16 cellular contexts compared by ENCODE assay signal in the genomic region with DNA sequence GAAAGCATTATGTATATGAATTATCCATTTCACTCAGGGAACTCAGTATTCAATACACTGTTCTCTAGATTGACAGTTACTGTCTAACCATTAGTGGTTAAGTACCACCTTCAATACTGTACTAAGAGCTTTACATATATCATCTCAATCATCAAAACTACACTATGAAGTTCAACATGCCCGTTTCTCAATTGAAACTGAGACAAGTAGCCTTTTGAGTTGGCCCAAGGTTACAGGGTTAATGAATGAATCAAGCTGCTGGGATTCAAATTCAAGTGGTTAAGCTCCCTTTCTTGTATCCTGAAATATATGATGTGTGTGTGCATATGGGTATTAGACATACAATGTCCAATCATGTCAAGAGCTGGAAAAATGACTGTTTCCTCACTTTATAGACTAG. TPM values are rescaled to one million over a fixed set of nuclear protein-coding genes. Genes with fewer than 3 reads are reported as not detected.
DNase-seq lines count a peak whose midpoint lies in the region; ATAC-seq, FAIRE-seq and TF ChIP-seq lines count a peak whose summit lies in the region.
"Had no signal": no experiment of that assay in that cellular context is flagged by ENCODE, and none has a peak within 500 bp of the region (broad histone marks: within the 10 kb centered on the region; RNA-seq: fewer than 3 reads in every experiment).

No MANE protein-coding gene starts in this region.

- no peaks in the 10 kb centered on the region for H3K9me3 ChIP-seq in neural cell (ENCODE audit: low read length)
- H3K9me3 ChIP-seq: A549, heart left ventricle, prostate gland had no signal

- DNase-seq in activated CD4-positive, alpha-beta memory T cell treated with anti-CD3 and anti-CD28 coated beads for 36 hours: no peak
- DNase-seq in activated CD4-positive, alpha-beta memory T cell treated with anti-CD3 and anti-CD28 coated beads, Interleukin-2, amount 10 ng/mL, durations not matched to agents 7 days and 5 days: no peak
- DNase-seq in H54 (ENCODE audit: insufficient read length, low spot score) (no peak), SIG-M5 (lab: John Stamatoyannopoulos, UW) (no peak), SIG-M5 treated with dmso at 0.1 percent for 504 hours (lab: John Stamatoyannopoulos, UW; ENCODE audit: unreplicated experiment) (no peak), NCI-H748 (lab: John Stamatoyannopoulos, UW; ENCODE audit: unreplicated experiment) (no peak)
- DNase-seq: DMS53, heart left ventricle, NCI-H187, PC-3 had no signal

- H4K20me1 ChIP-seq in neural cell (ENCODE audit: insufficient read depth): no peaks in the 10 kb centered on the region

- peak; percentile 62 for ATAC-seq in HG03457 (IDR thresholded peaks at IDR 0.05; ENCODE audit: unreplicated experiment)
- ATAC-seq: A549, heart left ventricle, PC-3 had no signal

- H3F3A ChIP-seq in neural cell (ENCODE audit: insufficient read depth, low read length, poor library complexity, severe bottlenecking): peaks cover 6% of the 10 kb centered on the region

- TF ChIP-seq POLR2A in H54 (IDR thresholded peaks at IDR 0.05; ENCODE audit: low read depth, low read length): no peak

- H3K4me2 ChIP-seq in neural cell (ENCODE audit: low read length): no peak overlapping the region
- H3K4me2 ChIP-seq: A549 had no signal

- H3K36me3 ChIP-seq in neural cell (ENCODE audit: insufficient read depth, low read length): no peaks in the 10 kb centered on the region
- H3K36me3 ChIP-seq: prostate gland had no signal

- FAIRE-seq in H54 (lab: Jason Lieb, UNC): peak; percentile 65
- FAIRE-seq: A549, endometrium had no signal

- peak overlapping the region; percentile 44 for H3K27ac Mint-ChIP-seq in activated CD4-positive, alpha-beta memory T cell treated with anti-CD3 and anti-CD28 coated beads for 36 hours
- H3K27ac Mint-ChIP-seq in activated CD4-positive, alpha-beta memory T cell treated with anti-CD3 and anti-CD28 coated beads, Interleukin-2, amount 10 ng/mL, durations not matched to agents 7 days and 5 days: no peak overlapping the region

- no peaks in the 10 kb centered on the region for H3K9me3 Mint-ChIP-seq in activated CD4-positive, alpha-beta memory T cell treated with anti-CD3 and anti-CD28 coated beads for 36 hours
- H3K9me3 Mint-ChIP-seq in activated CD4-positive, alpha-beta memory T cell treated with anti-CD3 and anti-CD28 coated beads, Interleukin-2, amount 10 ng/mL, durations not matched to agents 7 days and 5 days: no peaks in the 10 kb centered on the region

- H3K4me3 Mint-ChIP-seq in activated CD4-positive, alpha-beta memory T cell treated with anti-CD3 and anti-CD28 coated beads for 36 hours: no peak overlapping the region
- H3K4me3 Mint-ChIP-seq in activated CD4-positive, alpha-beta memory T cell treated with anti-CD3 and anti-CD28 coated beads, Interleukin-2, amount 10 ng/mL, durations not matched to agents 7 days and 5 days: no peak overlapping the region

- peaks cover 51% of the 10 kb centered on the region for H3K4me1 Mint-ChIP-seq in activated CD4-positive, alpha-beta memory T cell treated with anti-CD3 and anti-CD28 coated beads for 36 hours (ENCODE audit: low read depth)
- peaks cover 48% of the 10 kb centered on the region for H3K4me1 Mint-ChIP-seq in activated CD4-positive, alpha-beta memory T cell treated with anti-CD3 and anti-CD28 coated beads, Interleukin-2, amount 10 ng/mL, durations not matched to agents 7 days and 5 days

- H3K79me2 ChIP-seq in neural cell (replicated peaks; ENCODE audit: insufficient read depth, low read length): peaks cover 32% of the 10 kb centered on the region

- TF ChIP-seq RAD21 in neural cell (conservative IDR thresholded peaks at IDR 0.05): no peak

- CTCF ChIA-PET in activated CD4-positive, alpha-beta memory T cell treated with anti-CD3 and anti-CD28 coated beads for 36 hours (lab: Charles Lee): interaction anchor here (0.6 to 0.9 kb wide), 2 partner anchors 309 to 315 kb away, joined by 3 read pairs; no protein-coding TSS in a partner anchor
- CTCF ChIA-PET in activated CD4-positive, alpha-beta memory T cell treated with anti-CD3 and anti-CD28 coated beads, Interleukin-2, amount 10 ng/mL, durations not matched to agents 7 days and 5 days (lab: Charles Lee): interaction anchor here (1.0 to 1.2 kb wide), 2 partner anchors 12 to 419 kb away, joined by 3 read pairs; no protein-coding TSS in a partner anchor

- no peaks in the 10 kb centered on the region for H3K27me3 Mint-ChIP-seq in activated CD4-positive, alpha-beta memory T cell treated with anti-CD3 and anti-CD28 coated beads for 36 hours
- no peaks in the 10 kb centered on the region for H3K27me3 Mint-ChIP-seq in activated CD4-positive, alpha-beta memory T cell treated with anti-CD3 and anti-CD28 coated beads, Interleukin-2, amount 10 ng/mL, durations not matched to agents 7 days and 5 days

- H3K27ac ChIP-seq in neural cell (ENCODE audit: low read length): peak overlapping the region; percentile 25
- H3K27ac ChIP-seq: A549, heart left ventricle, prostate gland had no signal

- H3K9me2 ChIP-seq in neural cell (ENCODE audit: insufficient read depth, low read length): no peaks in the 10 kb centered on the region

- no peaks in the 10 kb centered on the region for H3K27me3 ChIP-seq in neural cell (ENCODE audit: insufficient read depth, low read depth, low read length)
- H3K27me3 ChIP-seq: heart left ventricle had no signal

- no peak for TF ChIP-seq CTCF in neural cell (IDR thresholded peaks at IDR 0.05; ENCODE audit: poor library complexity, severe bottlenecking)

- H2AFZ ChIP-seq in neural cell (ENCODE audit: low read depth, low read length): no peak overlapping the region

- H3K9ac ChIP-seq in neural cell (ENCODE audit: low read length): no peak overlapping the region

- peak overlapping the region; percentile 16 for H3K4me3 ChIP-seq in neural cell (ENCODE audit: low read length)
- H3K4me3 ChIP-seq: A549, heart left ventricle, lung, prostate gland had no signal

- POLR2A ChIA-PET in activated CD4-positive, alpha-beta memory T cell treated with anti-CD3 and anti-CD28 coated beads for 36 hours (lab: Charles Lee): interaction anchor here (0.6 kb wide), 1 partner anchor 1535 kb away, joined by 3 read pairs; no protein-coding TSS in a partner anchor
- POLR2A ChIA-PET in activated CD4-positive, alpha-beta memory T cell treated with anti-CD3 and anti-CD28 coated beads, Interleukin-2, amount 10 ng/mL, durations not matched to agents 7 days and 5 days (lab: Charles Lee): interaction anchor here (0.8 to 1.2 kb wide), 3 partner anchors 8 to 52 kb away, joined by 3 to 4 read pairs (median 3); no protein-coding TSS in a partner anchor

- peaks cover 46% of the 10 kb centered on the region for H3K36me3 Mint-ChIP-seq in activated CD4-positive, alpha-beta memory T cell treated with anti-CD3 and anti-CD28 coated beads for 36 hours
- H3K36me3 Mint-ChIP-seq in activated CD4-positive, alpha-beta memory T cell treated with anti-CD3 and anti-CD28 coated beads, Interleukin-2, amount 10 ng/mL, durations not matched to agents 7 days and 5 days (ENCODE audit: low read depth): peaks cover 62% of the 10 kb centered on the region

- intact Hi-C loops in activated CD4-positive, alpha-beta memory T cell treated with anti-CD3 and anti-CD28 coated beads for 36 hours (cut with micrococcal nuclease): loop anchor here (10.0 kb wide), 1 partner anchor 62 kb away; no protein-coding TSS in a partner anchor

- TF ChIP-seq EP300 in neural cell (conservative IDR thresholded peaks at IDR 0.05; ENCODE audit: poor library complexity, severe bottlenecking): peak; percentile 61

TF ChIP-seq in neural cell, 6 proteins besides CTCF, POLR2A, EP300 and RAD21:
- TF ChIP-seq TAF1 (IDR thresholded peaks at IDR 0.05; ENCODE audit: low read depth) (no peak), MXI1 (conservative IDR thresholded peaks at IDR 0.05; ENCODE audit: poor library complexity, severe bottlenecking) (no peak), POLR2AphosphoS5 (IDR thresholded peaks at IDR 0.05) (peak; percentile 65), EZH2 (IDR thresholded peaks at IDR 0.05; ENCODE audit: borderline replicate concordance, insufficient read depth, low read length, poor library complexity, severe bottlenecking) (no peak)

RNA-seq across cellular contexts. Expression of gene TASOR, which starts 5.8 kb away (rescaled TPM):
- total RNA-seq in activated CD4-positive, alpha-beta memory T cell treated with anti-CD3 and anti-CD28 coated beads for 36 hours: 10 to 100 TPM; 71.8 to 81.3 TPM
- total RNA-seq in activated CD4-positive, alpha-beta memory T cell treated with anti-CD3 and anti-CD28 coated beads, Interleukin-2, amount 10 ng/mL, durations not matched to agents 7 days and 5 days: 10 to 100 TPM; 71.6 to 75.6 TPM
- 84.8 and 85.4 TPM in 2 replicates for polyA plus RNA-seq in neural cell
- polyA minus RNA-seq in neural cell: 135 and 151 TPM in 2 replicates
